Comparison of ENCODE assay signal across 10 cellular contexts in the genomic region with DNA sequence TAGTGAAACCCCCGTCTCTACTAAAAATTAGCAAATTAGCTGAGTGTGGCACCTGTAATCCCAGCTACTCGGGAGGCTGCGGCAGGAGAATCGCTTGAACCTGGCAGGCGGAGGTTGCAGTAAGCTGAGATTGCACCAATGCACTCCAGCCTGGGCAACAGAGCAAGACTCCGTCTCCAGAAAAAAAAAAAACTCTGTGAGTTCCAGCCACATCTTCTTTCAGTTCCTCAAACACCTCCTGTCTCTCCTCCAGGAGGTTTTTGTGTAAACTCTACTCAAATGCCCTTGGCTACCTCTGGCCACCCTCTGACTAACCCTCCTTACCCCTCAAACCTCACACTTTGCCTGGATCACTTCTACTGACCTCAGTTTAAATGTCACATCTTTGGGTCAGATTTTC. TPM values are rescaled to one million over a fixed set of nuclear protein-coding genes. Genes with fewer than 3 reads are reported as not detected.
DNase-seq lines count a peak whose midpoint lies in the region; ATAC-seq and TF ChIP-seq lines count a peak whose summit lies in the region.
"Had no signal": no experiment of that assay in that cellular context is flagged by ENCODE, and none has a peak within 500 bp of the region (broad histone marks: within the 10 kb centered on the region; RNA-seq: fewer than 3 reads in every experiment).

No MANE protein-coding gene starts in this region.

- H3K9me3 Mint-ChIP-seq in immature natural killer cell (no peaks in the 10 kb centered on the region), chondrocyte (ENCODE audit: low read depth) (no peaks in the 10 kb centered on the region)

- ATAC-seq in GM18868 (IDR thresholded peaks at IDR 0.05; ENCODE audit: unreplicated experiment) = peak; percentile 76
- peak; percentile 47 for ATAC-seq in GM21528 (IDR thresholded peaks at IDR 0.05; ENCODE audit: low FRiP score, unreplicated experiment)
- peak; percentile 72 for ATAC-seq in HG03354 (IDR thresholded peaks at IDR 0.05; ENCODE audit: poor library complexity, severe bottlenecking, unreplicated experiment)

- H3K36me3 Mint-ChIP-seq in immature natural killer cell = peaks cover 0 to 6% (median 3%) of the 10 kb centered on the region in 3 donors
- peaks cover 3% of the 10 kb centered on the region for H3K36me3 Mint-ChIP-seq in chondrocyte (ENCODE audit: low read depth)

- TF ChIP-seq CTCF in chondrocyte (IDR thresholded peaks at IDR 0.05) = no peak

- H3K4me1 Mint-ChIP-seq in immature natural killer cell (peaks cover 0 to 96% of the 10 kb centered on the region in 2 donors), chondrocyte (ENCODE audit: low read depth) (peaks cover 40% of the 10 kb centered on the region)

- H3K27me3 Mint-ChIP-seq in immature natural killer cell (ENCODE audit: low read depth in 3 of 3) = peaks cover 0 to 2% (median 0%) of the 10 kb centered on the region in 3 donors
- H3K27me3 Mint-ChIP-seq in chondrocyte (ENCODE audit: low read depth) = peaks cover 4% of the 10 kb centered on the region

- H3K4me3 Mint-ChIP-seq in immature natural killer cell (peak overlapping the region in 1 of 5 donors; percentile 15), chondrocyte (ENCODE audit: unreplicated experiment) (no peak overlapping the region)

- H3K27ac Mint-ChIP-seq in immature natural killer cell (peak overlapping the region; percentile 17 to 84 (median 56)), chondrocyte (ENCODE audit: unreplicated experiment) (no peak overlapping the region)

- DNase-seq in immature natural killer cell (no peak), chondrocyte (ENCODE audit: low spot score) (no peak), midbrain (lab: John Stamatoyannopoulos, UW) (no peak), cerebellar nuclear complex (lab: John Stamatoyannopoulos, UW) (no peak)
- DNase-seq: Right ventricle myocardium superior; stimulated activated CD4-positive, alpha-beta T cell treated with anti-CD3 and anti-CD28 coated beads, Interleukin-4, amount 100 ng/mL, for 1 hour had no signal

RNA-seq across cellular contexts. Expression of a gene that starts 38.1 kb away (rescaled TPM):
- 100 to 1,000 TPM in 2 of 3 donors, 10 to 100 TPM in 1; 96.2 to 179 (median 129) TPM for polyA plus RNA-seq in immature natural killer cell
- total RNA-seq in chondrocyte = 1.1 to 1.4 TPM in 2 of 3 replicates, not detected in the other
- total RNA-seq: epithelial cell of proximal tubule had no signal

RNA-seq across cellular contexts. Expression of a gene that starts 53.7 kb away (rescaled TPM):
- polyA plus RNA-seq in immature natural killer cell = 10 to 100 TPM in 2 of 3 donors, 1 to 10 TPM in 1; 6.8 to 14.3 (median 12.1) TPM
- 195 to 215 TPM (median 198 TPM) in 3 replicates for total RNA-seq in chondrocyte
